Comparison of ENCODE assay signal across 20 cellular contexts in the genomic region with DNA sequence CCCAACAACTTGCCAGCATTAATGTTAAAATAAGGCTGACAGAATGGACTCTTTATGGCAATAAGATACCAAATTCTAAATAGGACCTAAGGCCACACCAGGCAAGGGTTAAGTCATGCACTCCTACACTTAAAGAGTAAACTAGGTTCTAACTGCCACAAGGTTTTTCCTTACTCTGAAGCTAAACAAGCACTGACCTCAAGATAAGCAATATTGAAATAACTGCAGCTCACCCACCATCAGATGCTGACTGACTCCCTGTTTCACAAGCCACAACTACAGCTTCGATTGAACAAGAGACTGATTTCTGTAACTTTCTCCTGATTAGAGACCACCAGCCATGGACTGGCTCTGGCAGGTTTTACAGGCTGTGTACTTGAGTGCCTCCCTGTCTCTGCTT.
A peak's percentile ranks its signal among the peaks of the same experiment; 100 is the strongest.
DNase-seq lines count a peak whose midpoint lies in the region; ATAC-seq, FAIRE-seq and TF ChIP-seq lines count a peak whose summit lies in the region.
"Had no signal": no experiment of that assay in that cellular context is flagged by ENCODE, and none has a peak within 500 bp of the region (broad histone marks: within the 10 kb centered on the region; RNA-seq: fewer than 3 reads in every experiment).

No MANE protein-coding gene starts in this region.

- DNase-seq in Caki2 (ENCODE audit: low read depth), result peak; percentile 11
- DNase-seq in NCI-H69 (lab: John Stamatoyannopoulos, UW), result peak; percentile 54
- DNase-seq in GM12878 (ENCODE audit: low read depth, low spot score), result no peak
- peak; percentile 54 for DNase-seq in kidney glomerular epithelial cell (lab: John Stamatoyannopoulos, UW)
- DNase-seq in HT-29 (ENCODE audit: low spot score), result no peak
- no peak for DNase-seq in T-helper 2 cell
- no peak for DNase-seq in CD8-positive, alpha-beta memory T cell
- DNase-seq: AML-193; Calu3; CD4-positive, alpha-beta T cell; GF-D8; HCEC 1CT; HFFc6 had no signal

- H3K9ac ChIP-seq in GM12878 (ENCODE audit: control insufficient read depth, insufficient read depth, low read length), result no peak overlapping the region
- H3K9ac ChIP-seq: GM23248 had no signal

- RAD21 ChIA-PET in GM12878 (lab: Charles Lee; ENCODE audit: unreplicated experiment), result interaction anchor here (0.7 to 1.3 kb wide), 4 partner anchors 57 to 1188 kb away, joined by 3 read pairs; no protein-coding TSS in a partner anchor

- H3K27me3 Mint-ChIP-seq in CD8-positive, alpha-beta memory T cell, result peaks cover 1 to 24% of the 10 kb centered on the region in 2 donors

- no peak for TF ChIP-seq POLR2A in GM12878 (IDR thresholded peaks at IDR 0.05; ENCODE audit: low read depth, low read length)

- no peaks in the 10 kb centered on the region for H4K20me1 ChIP-seq in GM12878 (ENCODE audit: control insufficient read depth, insufficient read depth)

- H3K79me2 ChIP-seq in GM12878 (ENCODE audit: control insufficient read depth, insufficient read depth, low read length), result no peaks in the 10 kb centered on the region

- H3K36me3 Mint-ChIP-seq in CD8-positive, alpha-beta memory T cell, result no peaks in the 10 kb centered on the region

- intact Hi-C loops in GM12878 (cut with micrococcal nuclease; ENCODE audit: unreplicated experiment), result loop anchor here (5.0 to 10.0 kb wide), 2 partner anchors 50 to 323 kb away; no protein-coding TSS in a partner anchor

- H3K4me1 Mint-ChIP-seq in CD8-positive, alpha-beta memory T cell, result no peaks in the 10 kb centered on the region

- no peaks in the 10 kb centered on the region for H3K36me3 ChIP-seq in GM12878 (ENCODE audit: control insufficient read depth in 2 of 2, insufficient read depth in 2 of 2, low read length in 1 of 2)
- H3K36me3 ChIP-seq in CD8-positive, alpha-beta memory T cell (ENCODE audit: insufficient read depth, low read length), result no peaks in the 10 kb centered on the region

- TF ChIP-seq CTCF in GM12878 (IDR thresholded peaks at IDR 0.05 in 2 of 3, conservative IDR thresholded peaks at IDR 0.05 in 1 of 3; ENCODE audit: control insufficient read depth in 2 of 3, extremely low read depth in 1 of 3, insufficient read depth in 1 of 3, low read depth in 3 of 3, low read length in 3 of 3), result no peak

- CTCF ChIA-PET in GM12878 (lab: Yijun Ruan, JAX), result interaction anchor here (0.6 to 1.4 kb wide), 5 partner anchors 9 to 477 kb away, joined by 3 to 4 read pairs (median 4); no protein-coding TSS in a partner anchor
- CTCF ChIA-PET in CD8-positive, alpha-beta memory T cell (lab: Charles Lee), result interaction anchor here (1.9 kb wide), 1 partner anchor 9 kb away, joined by 5 read pairs; no protein-coding TSS in a partner anchor

- SMC1A ChIA-PET in GM12878 (lab: Charles Lee; ENCODE audit: uncharacterized antibody, unreplicated experiment), result interaction anchor here (0.9 to 1.9 kb wide), 10 partner anchors 9 to 616 kb away, joined by 3 to 7 read pairs (median 4); no protein-coding TSS in a partner anchor

- H3K4me3 ChIP-seq in GM12878, result no peak overlapping the region
- H3K4me3 ChIP-seq in CD8-positive, alpha-beta memory T cell (ENCODE audit: low read length), result no peak overlapping the region
- H3K4me3 ChIP-seq: A549, GM23248, K562 had no signal

- peak; percentile 13 for FAIRE-seq in GM12878 (lab: Jason Lieb, UNC)
- FAIRE-seq: A549, H54, K562 had no signal

- no peak for TF ChIP-seq RAD21 in GM12878 (IDR thresholded peaks at IDR 0.05; ENCODE audit: insufficient read depth, low read depth, low read length)

- H3K9me3 Mint-ChIP-seq in CD8-positive, alpha-beta memory T cell, result no peaks in the 10 kb centered on the region
- H3K9me3 Mint-ChIP-seq: CD4-positive, alpha-beta T cell had no signal

- H2AFZ ChIP-seq in GM12878 (ENCODE audit: control insufficient read depth, low read depth, low read length), result no peak overlapping the region
- H2AFZ ChIP-seq: GM23248 had no signal

- 0% methylated on average over 1 of the region's 1 CpG for WGBS in GM12878 (ENCODE audit: insufficient coverage, insufficient replicate concordance, low lambda C conversion rate, missing lambda C conversion rate)

- no peak overlapping the region for H3K4me2 ChIP-seq in GM12878 (ENCODE audit: control insufficient read depth, insufficient read depth)

- in situ Hi-C loops in Caki2 (cut with HindIII; ENCODE audit: low pct_unique_long_range_greater_than_20kb, low sequenced_read_pairs), result no loop called here
- in situ Hi-C loops in GM12878 (cut with MboI), result no loop called here

- H3K4me1 ChIP-seq in GM12878 (ENCODE audit: control insufficient read depth, insufficient read depth, low read length), result no peaks in the 10 kb centered on the region
- H3K4me1 ChIP-seq in CD8-positive, alpha-beta memory T cell (ENCODE audit: insufficient read depth, low read length), result no peaks in the 10 kb centered on the region

- no peak overlapping the region for H3K27ac ChIP-seq in GM12878 (ENCODE audit: control insufficient read depth, insufficient read depth)
- H3K27ac ChIP-seq in CD8-positive, alpha-beta memory T cell (ENCODE audit: low read depth, low read length), result no peak overlapping the region
- H3K27ac ChIP-seq: 22Rv1, A549, C4-2B, GM23248 had no signal

- no peaks in the 10 kb centered on the region for H3K9me3 ChIP-seq in GM12878 (replicated peaks; ENCODE audit: control insufficient read depth, insufficient read depth, low read length)
- H3K9me3 ChIP-seq in CD8-positive, alpha-beta memory T cell (ENCODE audit: low read length), result no peaks in the 10 kb centered on the region
- H3K9me3 ChIP-seq: A549 had no signal

- no peak for TF ChIP-seq EP300 in GM12878 (IDR thresholded peaks at IDR 0.05; ENCODE audit: borderline replicate concordance in 1 of 2, control insufficient read depth in 1 of 2, low read depth in 2 of 2, low read length in 2 of 2)

- ATAC-seq in GM12878, result peak; percentile 39
- no peak for ATAC-seq in HG03135 (IDR thresholded peaks at IDR 0.05; ENCODE audit: unreplicated experiment)
- ATAC-seq: K562 had no signal

- H3K4me3 Mint-ChIP-seq in CD8-positive, alpha-beta memory T cell, result no peak overlapping the region
- H3K4me3 Mint-ChIP-seq: CD4-positive, alpha-beta T cell; HFFc6 had no signal

- H3K27me3 ChIP-seq in GM12878 (replicated peaks in 1 of 2; ENCODE audit: control insufficient read depth in 2 of 2, insufficient read depth in 2 of 2, low read length in 1 of 2), result no peaks in the 10 kb centered on the region; a peak in 1 of 4 replicates
- H3K27me3 ChIP-seq in CD8-positive, alpha-beta memory T cell (ENCODE audit: insufficient read depth, low read length, poor library complexity, severe bottlenecking), result no peaks in the 10 kb centered on the region

- POLR2A ChIA-PET in GM12878 (lab: Charles Lee), result interaction anchor here (0.9 to 1.1 kb wide), 2 partner anchors 11 to 478 kb away, joined by 3 read pairs; no protein-coding TSS in a partner anchor
- POLR2A ChIA-PET in CD8-positive, alpha-beta memory T cell (lab: Charles Lee), result no interaction called here

- BruUV-seq in GM12878 (replicated peaks; lab: Mats Ljungman, UMichigan), result no TSS peak

- no peak overlapping the region for H3K27ac Mint-ChIP-seq in CD8-positive, alpha-beta memory T cell
- H3K27ac Mint-ChIP-seq: CD4-positive, alpha-beta T cell; HFFc6 had no signal

TF ChIP-seq in GM12878, 131 proteins besides CTCF, POLR2A, EP300 and RAD21 (continues in another document):
- no peak for TF ChIP-seq MYC (IDR thresholded peaks at IDR 0.05; ENCODE audit: insufficient read depth, insufficient read length, insufficient replicate concordance, low read length, severe bottlenecking)
- no peak for TF ChIP-seq POU2F2 (IDR thresholded peaks at IDR 0.05; ENCODE audit: borderline replicate concordance, low read depth, low read length)
- TF ChIP-seq KDM1A (IDR thresholded peaks at IDR 0.05; ENCODE audit: borderline replicate concordance), result no peak
- TF ChIP-seq, protein P1, sequence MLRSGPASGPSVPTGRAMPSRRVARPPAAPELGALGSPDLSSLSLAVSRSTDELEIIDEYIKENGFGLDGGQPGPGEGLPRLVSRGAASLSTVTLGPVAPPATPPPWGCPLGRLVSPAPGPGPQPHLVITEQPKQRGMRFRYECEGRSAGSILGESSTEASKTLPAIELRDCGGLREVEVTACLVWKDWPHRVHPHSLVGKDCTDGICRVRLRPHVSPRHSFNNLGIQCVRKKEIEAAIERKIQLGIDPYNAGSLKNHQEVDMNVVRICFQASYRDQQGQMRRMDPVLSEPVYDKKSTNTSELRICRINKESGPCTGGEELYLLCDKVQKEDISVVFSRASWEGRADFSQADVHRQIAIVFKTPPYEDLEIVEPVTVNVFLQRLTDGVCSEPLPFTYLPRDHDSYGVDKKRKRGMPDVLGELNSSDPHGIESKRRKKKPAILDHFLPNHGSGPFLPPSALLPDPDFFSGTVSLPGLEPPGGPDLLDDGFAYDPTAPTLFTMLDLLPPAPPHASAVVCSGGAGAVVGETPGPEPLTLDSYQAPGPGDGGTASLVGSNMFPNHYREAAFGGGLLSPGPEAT (IDR thresholded peaks at IDR 0.05; ENCODE audit: low read depth), result no peak
- TF ChIP-seq NFXL1 (IDR thresholded peaks at IDR 0.05; ENCODE audit: borderline replicate concordance), result no peak
- TF ChIP-seq STAT1 (conservative IDR thresholded peaks at IDR 0.05), result no peak
- TF ChIP-seq PML (IDR thresholded peaks at IDR 0.05; ENCODE audit: low read length), result no peak
- no peak for TF ChIP-seq SMARCA5 (IDR thresholded peaks at IDR 0.05)
- no peak for TF ChIP-seq RUNX3 (IDR thresholded peaks at IDR 0.05; ENCODE audit: low read length)
- no peak for TF ChIP-seq RBBP5 (conservative IDR thresholded peaks at IDR 0.05)
- TF ChIP-seq SMAD1 (IDR thresholded peaks at IDR 0.05; ENCODE audit: low read depth, partially characterized antibody), result no peak
- TF ChIP-seq ZSCAN29 (IDR thresholded peaks at IDR 0.05), result no peak
- no peak for TF ChIP-seq ZBED1 (IDR thresholded peaks at IDR 0.05; ENCODE audit: borderline replicate concordance)
- TF ChIP-seq BHLHE40 (IDR thresholded peaks at IDR 0.05; ENCODE audit: borderline replicate concordance in 1 of 2, low read depth in 2 of 2, low read length in 1 of 2), result no peak
- TF ChIP-seq ESRRA (IDR thresholded peaks at IDR 0.05; ENCODE audit: low read length), result no peak
- TF ChIP-seq YY1 (IDR thresholded peaks at IDR 0.05; ENCODE audit: low read depth, low read length), result no peak
- TF ChIP-seq BMI1 (IDR thresholded peaks at IDR 0.05; ENCODE audit: borderline replicate concordance), result no peak

Comparison
In these comparisons a context has a peak if more than half of its experiments do, and no peak if none do; other contexts are left out.
1. DNase-seq: peak in Caki2 (single experiment), NCI-H69 (single experiment) and kidney glomerular epithelial cell (single experiment); none in GM12878 (single experiment), HT-29 (single experiment), T-helper 2 cell (0 of 5) and CD8-positive, alpha-beta memory T cell (0 of 5).